1 cellular context compared by ENCODE assay signal in genomic region chr1:8816831-8817412, GRCh38.
A peak's percentile ranks its signal among the peaks of the same experiment; 100 is the strongest.
TF ChIP-seq lines count a peak whose summit lies in the region.

No MANE protein-coding gene starts in this region.

TF ChIP-seq in K562, 482 proteins besides CTCF, POLR2A, EP300 and RAD21 (continued from another document and continues in another):
- TF ChIP-seq, protein P1, sequence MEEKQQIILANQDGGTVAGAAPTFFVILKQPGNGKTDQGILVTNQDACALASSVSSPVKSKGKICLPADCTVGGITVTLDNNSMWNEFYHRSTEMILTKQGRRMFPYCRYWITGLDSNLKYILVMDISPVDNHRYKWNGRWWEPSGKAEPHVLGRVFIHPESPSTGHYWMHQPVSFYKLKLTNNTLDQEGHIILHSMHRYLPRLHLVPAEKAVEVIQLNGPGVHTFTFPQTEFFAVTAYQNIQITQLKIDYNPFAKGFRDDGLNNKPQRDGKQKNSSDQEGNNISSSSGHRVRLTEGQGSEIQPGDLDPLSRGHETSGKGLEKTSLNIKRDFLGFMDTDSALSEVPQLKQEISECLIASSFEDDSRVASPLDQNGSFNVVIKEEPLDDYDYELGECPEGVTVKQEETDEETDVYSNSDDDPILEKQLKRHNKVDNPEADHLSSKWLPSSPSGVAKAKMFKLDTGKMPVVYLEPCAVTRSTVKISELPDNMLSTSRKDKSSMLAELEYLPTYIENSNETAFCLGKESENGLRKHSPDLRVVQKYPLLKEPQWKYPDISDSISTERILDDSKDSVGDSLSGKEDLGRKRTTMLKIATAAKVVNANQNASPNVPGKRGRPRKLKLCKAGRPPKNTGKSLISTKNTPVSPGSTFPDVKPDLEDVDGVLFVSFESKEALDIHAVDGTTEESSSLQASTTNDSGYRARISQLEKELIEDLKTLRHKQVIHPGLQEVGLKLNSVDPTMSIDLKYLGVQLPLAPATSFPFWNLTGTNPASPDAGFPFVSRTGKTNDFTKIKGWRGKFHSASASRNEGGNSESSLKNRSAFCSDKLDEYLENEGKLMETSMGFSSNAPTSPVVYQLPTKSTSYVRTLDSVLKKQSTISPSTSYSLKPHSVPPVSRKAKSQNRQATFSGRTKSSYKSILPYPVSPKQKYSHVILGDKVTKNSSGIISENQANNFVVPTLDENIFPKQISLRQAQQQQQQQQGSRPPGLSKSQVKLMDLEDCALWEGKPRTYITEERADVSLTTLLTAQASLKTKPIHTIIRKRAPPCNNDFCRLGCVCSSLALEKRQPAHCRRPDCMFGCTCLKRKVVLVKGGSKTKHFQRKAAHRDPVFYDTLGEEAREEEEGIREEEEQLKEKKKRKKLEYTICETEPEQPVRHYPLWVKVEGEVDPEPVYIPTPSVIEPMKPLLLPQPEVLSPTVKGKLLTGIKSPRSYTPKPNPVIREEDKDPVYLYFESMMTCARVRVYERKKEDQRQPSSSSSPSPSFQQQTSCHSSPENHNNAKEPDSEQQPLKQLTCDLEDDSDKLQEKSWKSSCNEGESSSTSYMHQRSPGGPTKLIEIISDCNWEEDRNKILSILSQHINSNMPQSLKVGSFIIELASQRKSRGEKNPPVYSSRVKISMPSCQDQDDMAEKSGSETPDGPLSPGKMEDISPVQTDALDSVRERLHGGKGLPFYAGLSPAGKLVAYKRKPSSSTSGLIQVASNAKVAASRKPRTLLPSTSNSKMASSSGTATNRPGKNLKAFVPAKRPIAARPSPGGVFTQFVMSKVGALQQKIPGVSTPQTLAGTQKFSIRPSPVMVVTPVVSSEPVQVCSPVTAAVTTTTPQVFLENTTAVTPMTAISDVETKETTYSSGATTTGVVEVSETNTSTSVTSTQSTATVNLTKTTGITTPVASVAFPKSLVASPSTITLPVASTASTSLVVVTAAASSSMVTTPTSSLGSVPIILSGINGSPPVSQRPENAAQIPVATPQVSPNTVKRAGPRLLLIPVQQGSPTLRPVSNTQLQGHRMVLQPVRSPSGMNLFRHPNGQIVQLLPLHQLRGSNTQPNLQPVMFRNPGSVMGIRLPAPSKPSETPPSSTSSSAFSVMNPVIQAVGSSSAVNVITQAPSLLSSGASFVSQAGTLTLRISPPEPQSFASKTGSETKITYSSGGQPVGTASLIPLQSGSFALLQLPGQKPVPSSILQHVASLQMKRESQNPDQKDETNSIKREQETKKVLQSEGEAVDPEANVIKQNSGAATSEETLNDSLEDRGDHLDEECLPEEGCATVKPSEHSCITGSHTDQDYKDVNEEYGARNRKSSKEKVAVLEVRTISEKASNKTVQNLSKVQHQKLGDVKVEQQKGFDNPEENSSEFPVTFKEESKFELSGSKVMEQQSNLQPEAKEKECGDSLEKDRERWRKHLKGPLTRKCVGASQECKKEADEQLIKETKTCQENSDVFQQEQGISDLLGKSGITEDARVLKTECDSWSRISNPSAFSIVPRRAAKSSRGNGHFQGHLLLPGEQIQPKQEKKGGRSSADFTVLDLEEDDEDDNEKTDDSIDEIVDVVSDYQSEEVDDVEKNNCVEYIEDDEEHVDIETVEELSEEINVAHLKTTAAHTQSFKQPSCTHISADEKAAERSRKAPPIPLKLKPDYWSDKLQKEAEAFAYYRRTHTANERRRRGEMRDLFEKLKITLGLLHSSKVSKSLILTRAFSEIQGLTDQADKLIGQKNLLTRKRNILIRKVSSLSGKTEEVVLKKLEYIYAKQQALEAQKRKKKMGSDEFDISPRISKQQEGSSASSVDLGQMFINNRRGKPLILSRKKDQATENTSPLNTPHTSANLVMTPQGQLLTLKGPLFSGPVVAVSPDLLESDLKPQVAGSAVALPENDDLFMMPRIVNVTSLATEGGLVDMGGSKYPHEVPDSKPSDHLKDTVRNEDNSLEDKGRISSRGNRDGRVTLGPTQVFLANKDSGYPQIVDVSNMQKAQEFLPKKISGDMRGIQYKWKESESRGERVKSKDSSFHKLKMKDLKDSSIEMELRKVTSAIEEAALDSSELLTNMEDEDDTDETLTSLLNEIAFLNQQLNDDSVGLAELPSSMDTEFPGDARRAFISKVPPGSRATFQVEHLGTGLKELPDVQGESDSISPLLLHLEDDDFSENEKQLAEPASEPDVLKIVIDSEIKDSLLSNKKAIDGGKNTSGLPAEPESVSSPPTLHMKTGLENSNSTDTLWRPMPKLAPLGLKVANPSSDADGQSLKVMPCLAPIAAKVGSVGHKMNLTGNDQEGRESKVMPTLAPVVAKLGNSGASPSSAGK (IDR thresholded peaks at IDR 0.05): no peak
- no peak for TF ChIP-seq PRMT5 (CRISPR knock-in tag; IDR thresholded peaks at IDR 0.05)
- TF ChIP-seq STAT5A (IDR thresholded peaks at IDR 0.05; ENCODE audit: borderline replicate concordance, low read length): no peak
- TF ChIP-seq E2F5 (CRISPR knock-in tag; IDR thresholded peaks at IDR 0.05): no peak
- TF ChIP-seq, protein P2, sequence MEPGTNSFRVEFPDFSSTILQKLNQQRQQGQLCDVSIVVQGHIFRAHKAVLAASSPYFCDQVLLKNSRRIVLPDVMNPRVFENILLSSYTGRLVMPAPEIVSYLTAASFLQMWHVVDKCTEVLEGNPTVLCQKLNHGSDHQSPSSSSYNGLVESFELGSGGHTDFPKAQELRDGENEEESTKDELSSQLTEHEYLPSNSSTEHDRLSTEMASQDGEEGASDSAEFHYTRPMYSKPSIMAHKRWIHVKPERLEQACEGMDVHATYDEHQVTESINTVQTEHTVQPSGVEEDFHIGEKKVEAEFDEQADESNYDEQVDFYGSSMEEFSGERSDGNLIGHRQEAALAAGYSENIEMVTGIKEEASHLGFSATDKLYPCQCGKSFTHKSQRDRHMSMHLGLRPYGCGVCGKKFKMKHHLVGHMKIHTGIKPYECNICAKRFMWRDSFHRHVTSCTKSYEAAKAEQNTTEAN (CRISPR knock-in tag; IDR thresholded peaks at IDR 0.05): no peak
- no peak for TF ChIP-seq WHSC1 (IDR thresholded peaks at IDR 0.05; ENCODE audit: low read length)
- TF ChIP-seq JUNB (CRISPR knock-in tag; conservative IDR thresholded peaks at IDR 0.05): no peak
- TF ChIP-seq MYNN (IDR thresholded peaks at IDR 0.05): no peak
- TF ChIP-seq MYNN (CRISPR knock-in tag; IDR thresholded peaks at IDR 0.05): no peak
- TF ChIP-seq, protein P3, sequence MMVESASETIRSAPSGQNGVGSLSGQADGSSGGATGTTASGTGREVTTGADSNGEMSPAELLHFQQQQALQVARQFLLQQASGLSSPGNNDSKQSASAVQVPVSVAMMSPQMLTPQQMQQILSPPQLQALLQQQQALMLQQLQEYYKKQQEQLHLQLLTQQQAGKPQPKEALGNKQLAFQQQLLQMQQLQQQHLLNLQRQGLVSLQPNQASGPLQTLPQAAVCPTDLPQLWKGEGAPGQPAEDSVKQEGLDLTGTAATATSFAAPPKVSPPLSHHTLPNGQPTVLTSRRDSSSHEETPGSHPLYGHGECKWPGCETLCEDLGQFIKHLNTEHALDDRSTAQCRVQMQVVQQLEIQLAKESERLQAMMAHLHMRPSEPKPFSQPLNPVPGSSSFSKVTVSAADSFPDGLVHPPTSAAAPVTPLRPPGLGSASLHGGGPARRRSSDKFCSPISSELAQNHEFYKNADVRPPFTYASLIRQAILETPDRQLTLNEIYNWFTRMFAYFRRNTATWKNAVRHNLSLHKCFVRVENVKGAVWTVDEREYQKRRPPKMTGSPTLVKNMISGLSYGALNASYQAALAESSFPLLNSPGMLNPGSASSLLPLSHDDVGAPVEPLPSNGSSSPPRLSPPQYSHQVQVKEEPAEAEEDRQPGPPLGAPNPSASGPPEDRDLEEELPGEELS (CRISPR knock-in tag; IDR thresholded peaks at IDR 0.05; ENCODE audit: borderline replicate concordance): no peak
- TF ChIP-seq KHSRP (IDR thresholded peaks at IDR 0.05): no peak
- no peak for TF ChIP-seq ZNF717 (CRISPR knock-in tag; IDR thresholded peaks at IDR 0.05)
- TF ChIP-seq FOXJ2 (tag; IDR thresholded peaks at IDR 0.05): no peak
- TF ChIP-seq ZFPM2 (CRISPR knock-in tag; IDR thresholded peaks at IDR 0.05): no peak
- no peak for TF ChIP-seq SNIP1 (IDR thresholded peaks at IDR 0.05; ENCODE audit: low read depth)
- no peak; the same call in 1 of the 2 replicates for TF ChIP-seq ZNF584 (CRISPR knock-in tag; IDR thresholded peaks at IDR 0.05; ENCODE audit: low read depth)
- TF ChIP-seq XRCC4 (IDR thresholded peaks at IDR 0.05; ENCODE audit: extremely low read depth, insufficient read depth, insufficient read length): no peak
- TF ChIP-seq RREB1 (CRISPR knock-in tag; IDR thresholded peaks at IDR 0.05): no peak
- TF ChIP-seq SRSF3 (IDR thresholded peaks at IDR 0.05; ENCODE audit: insufficient read depth, low read length): 0 out of 2 replicates have a peak, but pooled peaks have one; percentile 73
- TF ChIP-seq, protein P4, sequence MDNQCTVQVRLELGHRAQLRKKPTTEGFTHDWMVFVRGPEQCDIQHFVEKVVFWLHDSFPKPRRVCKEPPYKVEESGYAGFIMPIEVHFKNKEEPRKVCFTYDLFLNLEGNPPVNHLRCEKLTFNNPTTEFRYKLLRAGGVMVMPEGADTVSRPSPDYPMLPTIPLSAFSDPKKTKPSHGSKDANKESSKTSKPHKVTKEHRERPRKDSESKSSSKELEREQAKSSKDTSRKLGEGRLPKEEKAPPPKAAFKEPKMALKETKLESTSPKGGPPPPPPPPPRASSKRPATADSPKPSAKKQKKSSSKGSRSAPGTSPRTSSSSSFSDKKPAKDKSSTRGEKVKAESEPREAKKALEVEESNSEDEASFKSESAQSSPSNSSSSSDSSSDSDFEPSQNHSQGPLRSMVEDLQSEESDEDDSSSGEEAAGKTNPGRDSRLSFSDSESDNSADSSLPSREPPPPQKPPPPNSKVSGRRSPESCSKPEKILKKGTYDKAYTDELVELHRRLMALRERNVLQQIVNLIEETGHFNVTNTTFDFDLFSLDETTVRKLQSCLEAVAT (IDR thresholded peaks at IDR 0.05): peak in 1 of 2 experiments; percentile 25; a peak in 2 of 4 replicates
- no peak; the same call in 1 of the 2 replicates for TF ChIP-seq USF2 (CRISPR knock-in tag; IDR thresholded peaks at IDR 0.05)
- TF ChIP-seq IRF1 (CRISPR knock-in tag; IDR thresholded peaks at IDR 0.05; ENCODE audit: borderline replicate concordance): no peak
- no peak for TF ChIP-seq HDGF (IDR thresholded peaks at IDR 0.05)
- TF ChIP-seq FOXO4 (CRISPR knock-in tag; IDR thresholded peaks at IDR 0.05): no peak
- TF ChIP-seq DIDO1 (tag; IDR thresholded peaks at IDR 0.05; ENCODE audit: low read depth): no peak
- no peak for TF ChIP-seq MAFF (IDR thresholded peaks at IDR 0.05; ENCODE audit: low read length)
- no peak for TF ChIP-seq SIX5 (IDR thresholded peaks at IDR 0.05; ENCODE audit: borderline replicate concordance in 1 of 2, insufficient read depth in 1 of 2, low read depth in 1 of 2, low read length in 2 of 2)
- no peak for TF ChIP-seq TCF3 (CRISPR knock-in tag; IDR thresholded peaks at IDR 0.05)
